In genomic region chr10:1607466-1607865, GRCh38 we compare ENCODE assay signal across 27 cellular contexts.
"Had no signal": no experiment of that assay in that cellular context is flagged by ENCODE, and none has a peak within 500 bp of the region (broad histone marks: within the 10 kb centered on the region; RNA-seq: fewer than 3 reads in every experiment).

No MANE protein-coding gene starts in this region.

- H3K4me3 Mint-ChIP-seq: activated CD4-positive, alpha-beta memory T cell treated with anti-CD3 and anti-CD28 coated beads for 36 hours; activated CD4-positive, alpha-beta T cell treated with anti-CD3 and anti-CD28 coated beads for 36 hours; activated CD4-positive, alpha-beta T cell treated with anti-CD3 and anti-CD28 coated beads, Interleukin-2, amount 10 ng/mL, durations not matched to agents 24 days and 14 days; activated CD8-positive, alpha-beta T cell treated with anti-CD3 and anti-CD28 coated beads, Interleukin-2, amount 10 ng/mL, durations not matched to agents 7 days and 5 days; activated naive CD8-positive, alpha-beta T cell; activated T-cell treated with anti-CD3 and anti-CD28 coated beads, Interleukin-2, amount 50 U/mL, for 4 hours; activated T-helper 17 cell treated with anti-CD3 and anti-CD28 coated beads, Interleukin-2, amount 50 U/mL, for 72 hours; central memory CD8-positive, alpha-beta T cell; dendritic cell treated with granulocyte-macrophage colony-stimulating factor and Interleukin-4, amounts not matched to agents 40 ng/mL and 50 ng/mL, for 4 days had no signal

- H3K27me3 ChIP-seq: brain microvascular endothelial cell had no signal

- H3K36me3 Mint-ChIP-seq: activated CD4-positive, alpha-beta memory T cell treated with anti-CD3 and anti-CD28 coated beads for 36 hours; activated naive CD8-positive, alpha-beta T cell had no signal

- H3K4me1 Mint-ChIP-seq: activated CD4-positive, alpha-beta T cell treated with anti-CD3 and anti-CD28 coated beads for 36 hours; activated CD4-positive, alpha-beta T cell treated with anti-CD3 and anti-CD28 coated beads, Interleukin-2, amount 10 ng/mL, durations not matched to agents 24 days and 14 days had no signal

- H3K4me1 ChIP-seq: foreskin keratinocyte, gastrocnemius medialis had no signal

- H3K27ac ChIP-seq: brain microvascular endothelial cell, coronary artery, dorsolateral prefrontal cortex, esophagus muscularis mucosa, foreskin keratinocyte, gastrocnemius medialis had no signal

- H3K4me3 ChIP-seq: coronary artery, esophagus muscularis mucosa, gastrocnemius medialis had no signal

- ATAC-seq: activated CD4-positive, alpha-beta T cell treated with anti-CD3 and anti-CD28 coated beads for 36 hours; activated CD8-positive, alpha-beta T cell treated with anti-CD3 and anti-CD28 coated beads, Interleukin-2, amount 10 ng/mL, durations not matched to agents 7 days and 5 days; activated T-cell treated with anti-CD3 and anti-CD28 coated beads, Interleukin-2, amount 50 U/mL, for 4 hours; activated T-helper 17 cell treated with anti-CD3 and anti-CD28 coated beads, Interleukin-2, amount 50 U/mL, for 72 hours; foreskin keratinocyte; gastrocnemius medialis had no signal

- H3K9me3 ChIP-seq: esophagus muscularis mucosa, gastrocnemius medialis had no signal

- H3K36me3 ChIP-seq: brain microvascular endothelial cell, esophagus muscularis mucosa, gastrocnemius medialis had no signal

- H3K27ac Mint-ChIP-seq: activated CD4-positive, alpha-beta memory T cell treated with anti-CD3 and anti-CD28 coated beads for 36 hours; activated CD4-positive, alpha-beta T cell treated with anti-CD3 and anti-CD28 coated beads for 36 hours; activated CD4-positive, alpha-beta T cell treated with anti-CD3 and anti-CD28 coated beads, Interleukin-2, amount 10 ng/mL, durations not matched to agents 24 days and 14 days; activated CD8-positive, alpha-beta T cell treated with anti-CD3 and anti-CD28 coated beads, Interleukin-2, amount 10 ng/mL, durations not matched to agents 7 days and 5 days; activated naive CD8-positive, alpha-beta T cell; activated T-helper 17 cell treated with anti-CD3 and anti-CD28 coated beads, Interleukin-2, amount 50 U/mL, for 72 hours; dendritic cell treated with granulocyte-macrophage colony-stimulating factor and Interleukin-4, amounts not matched to agents 40 ng/mL and 50 ng/mL, for 4 days had no signal

- DNase-seq: activated CD4-positive, alpha-beta memory T cell treated with anti-CD3 and anti-CD28 coated beads for 36 hours; activated CD4-positive, alpha-beta T cell treated with anti-CD3 and anti-CD28 coated beads for 36 hours; activated CD4-positive, alpha-beta T cell treated with anti-CD3 and anti-CD28 coated beads, Interleukin-2, amount 10 ng/mL, durations not matched to agents 24 days and 14 days; activated CD4-positive, CD25-positive, alpha-beta regulatory T cell; activated CD4-positive, CD25-positive, alpha-beta regulatory T cell treated with anti-CD3 and anti-CD28 coated beads, Interleukin-2, amount 50 U/mL, for 72 hours; activated CD8-positive, alpha-beta T cell treated with anti-CD3 and anti-CD28 coated beads, Interleukin-2, amount 10 ng/mL, durations not matched to agents 7 days and 5 days; activated effector memory CD4-positive, alpha-beta T cell treated with Interleukin-2 at 50 U/mL for 16 hours; activated gamma-delta T cell treated with Interleukin-2 at 50 U/mL for 16 hours; activated naive CD4-positive, alpha-beta T cell treated with anti-CD3 and anti-CD28 coated beads, Interleukin-2, amount 50 U/mL, for 16 hours; activated naive CD4-positive, alpha-beta T cell treated with Interleukin-2 at 50 U/mL for 16 hours; activated T-cell treated with anti-CD3 and anti-CD28 coated beads, Interleukin-2, amount 50 U/mL, for 4 hours; amniotic stem cell; anterior cingulate cortex; brain microvascular endothelial cell; dorsolateral prefrontal cortex; effector memory CD4-positive, alpha-beta T cell; erythroblast; foreskin keratinocyte; gastrocnemius medialis; glutamatergic neuron; T-helper 2 cell had no signal

- H3K9me3 Mint-ChIP-seq: activated CD4-positive, alpha-beta memory T cell treated with anti-CD3 and anti-CD28 coated beads for 36 hours; activated CD4-positive, alpha-beta T cell treated with anti-CD3 and anti-CD28 coated beads, Interleukin-2, amount 10 ng/mL, durations not matched to agents 24 days and 14 days; activated T-cell treated with anti-CD3 and anti-CD28 coated beads, Interleukin-2, amount 50 U/mL, for 4 hours; activated T-helper 17 cell treated with anti-CD3 and anti-CD28 coated beads, Interleukin-2, amount 50 U/mL, for 72 hours; central memory CD8-positive, alpha-beta T cell; dendritic cell treated with granulocyte-macrophage colony-stimulating factor and Interleukin-4, amounts not matched to agents 40 ng/mL and 50 ng/mL, for 4 days had no signal
